14 cellular contexts compared by ENCODE assay signal in the genomic region with DNA sequence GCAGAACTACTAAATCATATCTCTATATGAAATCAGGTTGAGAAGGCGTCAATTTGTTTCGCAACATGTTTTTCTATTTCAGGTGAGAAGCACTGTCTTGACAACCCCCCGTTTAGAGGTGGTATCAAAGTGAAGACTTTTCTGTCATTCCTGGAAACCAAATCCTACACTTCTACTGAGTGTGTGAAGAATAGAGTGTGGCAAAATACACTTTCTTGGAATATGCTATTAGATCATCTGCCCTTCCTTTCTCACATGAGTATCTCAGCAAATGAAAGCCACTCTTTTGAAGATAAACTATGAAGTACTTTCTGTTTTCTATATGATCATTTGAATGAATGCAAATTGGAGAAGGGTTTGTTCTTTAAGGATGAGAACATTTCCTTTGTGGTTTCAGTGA.
DNase-seq lines count a peak whose midpoint lies in the region; ATAC-seq and TF ChIP-seq lines count a peak whose summit lies in the region.
"Had no signal": no experiment of that assay in that cellular context is flagged by ENCODE, and none has a peak within 500 bp of the region (broad histone marks: within the 10 kb centered on the region; RNA-seq: fewer than 3 reads in every experiment).

No MANE protein-coding gene starts in this region.

- intact Hi-C loops in activated CD4-positive, alpha-beta memory T cell treated with anti-CD3 and anti-CD28 coated beads for 36 hours (cut with micrococcal nuclease), result no loop called here
- intact Hi-C loops in activated CD8-positive, alpha-beta T cell treated with anti-CD3 and anti-CD28 coated beads for 36 hours (cut with micrococcal nuclease), result no loop called here
- intact Hi-C loops in uterus (cut with DNase I; ENCODE audit: low total_unique reads), result no loop called here

- H3K27ac ChIP-seq in uterus, result no peak overlapping the region

- no peaks in the 10 kb centered on the region for H3K9me3 Mint-ChIP-seq in activated CD4-positive, alpha-beta memory T cell treated with anti-CD3 and anti-CD28 coated beads, Interleukin-2, amount 10 ng/mL, durations not matched to agents 7 days and 5 days
- H3K9me3 Mint-ChIP-seq in activated CD4-positive, alpha-beta memory T cell treated with anti-CD3 and anti-CD28 coated beads for 36 hours, result no peaks in the 10 kb centered on the region
- no peaks in the 10 kb centered on the region for H3K9me3 Mint-ChIP-seq in activated CD8-positive, alpha-beta T cell treated with anti-CD3 and anti-CD28 coated beads for 36 hours
- H3K9me3 Mint-ChIP-seq in natural killer cell treated with Interleukin-12 subunit alpha and Interleukin-12 subunit beta and Interleukin-15 and Interleukin-18, amount 100 ng/mL, for 72 hours, result no peaks in the 10 kb centered on the region

- H3K27me3 Mint-ChIP-seq in activated CD4-positive, alpha-beta memory T cell treated with anti-CD3 and anti-CD28 coated beads, Interleukin-2, amount 10 ng/mL, durations not matched to agents 7 days and 5 days, result no peaks in the 10 kb centered on the region
- H3K27me3 Mint-ChIP-seq in activated CD4-positive, alpha-beta memory T cell treated with anti-CD3 and anti-CD28 coated beads for 36 hours, result no peaks in the 10 kb centered on the region
- H3K27me3 Mint-ChIP-seq in activated CD8-positive, alpha-beta T cell treated with anti-CD3 and anti-CD28 coated beads for 36 hours, result no peaks in the 10 kb centered on the region
- H3K27me3 Mint-ChIP-seq in natural killer cell treated with Interleukin-12 subunit alpha and Interleukin-12 subunit beta and Interleukin-15 and Interleukin-18, amount 100 ng/mL, for 72 hours, result no peaks in the 10 kb centered on the region
- H3K27me3 Mint-ChIP-seq: B cell; CD8-positive, alpha-beta memory T cell had no signal

- H3K9me3 ChIP-seq in uterus, result no peaks in the 10 kb centered on the region

- POLR2A ChIA-PET in activated CD4-positive, alpha-beta memory T cell treated with anti-CD3 and anti-CD28 coated beads, Interleukin-2, amount 10 ng/mL, durations not matched to agents 7 days and 5 days (lab: Charles Lee), result no interaction called here
- POLR2A ChIA-PET in activated CD4-positive, alpha-beta memory T cell treated with anti-CD3 and anti-CD28 coated beads for 36 hours (lab: Charles Lee), result interaction anchor here (0.9 kb wide), 1 partner anchor 26 kb away, joined by 4 read pairs; no protein-coding TSS in a partner anchor
- POLR2A ChIA-PET in activated CD8-positive, alpha-beta T cell treated with anti-CD3 and anti-CD28 coated beads for 36 hours (lab: Charles Lee), result no interaction called here

- no peak for TF ChIP-seq CTCF in activated CD8-positive, alpha-beta T cell treated with anti-CD3 and anti-CD28 coated beads for 36 hours (IDR thresholded peaks at IDR 0.05)
- TF ChIP-seq CTCF in uterus (IDR thresholded peaks at IDR 0.05), result no peak

- peaks cover 23% of the 10 kb centered on the region for H3K4me1 Mint-ChIP-seq in activated CD4-positive, alpha-beta memory T cell treated with anti-CD3 and anti-CD28 coated beads, Interleukin-2, amount 10 ng/mL, durations not matched to agents 7 days and 5 days
- H3K4me1 Mint-ChIP-seq in activated CD4-positive, alpha-beta memory T cell treated with anti-CD3 and anti-CD28 coated beads for 36 hours (ENCODE audit: low read depth), result peaks cover 10% of the 10 kb centered on the region
- H3K4me1 Mint-ChIP-seq in activated CD8-positive, alpha-beta T cell treated with anti-CD3 and anti-CD28 coated beads for 36 hours (ENCODE audit: low read depth), result peaks cover 20% of the 10 kb centered on the region
- peaks cover 11 to 12% of the 10 kb centered on the region in 2 donors for H3K4me1 Mint-ChIP-seq in natural killer cell treated with Interleukin-12 subunit alpha and Interleukin-12 subunit beta and Interleukin-15 and Interleukin-18, amount 100 ng/mL, for 72 hours (ENCODE audit: low read depth in 2 of 2)
- H3K4me1 Mint-ChIP-seq: B cell had no signal

- H3K4me3 Mint-ChIP-seq in activated CD4-positive, alpha-beta memory T cell treated with anti-CD3 and anti-CD28 coated beads, Interleukin-2, amount 10 ng/mL, durations not matched to agents 7 days and 5 days, result no peak overlapping the region
- no peak overlapping the region for H3K4me3 Mint-ChIP-seq in activated CD4-positive, alpha-beta memory T cell treated with anti-CD3 and anti-CD28 coated beads for 36 hours
- H3K4me3 Mint-ChIP-seq in activated CD8-positive, alpha-beta T cell treated with anti-CD3 and anti-CD28 coated beads for 36 hours, result no peak overlapping the region
- H3K4me3 Mint-ChIP-seq in natural killer cell treated with Interleukin-12 subunit alpha and Interleukin-12 subunit beta and Interleukin-15 and Interleukin-18, amount 100 ng/mL, for 72 hours, result peak overlapping the region; percentile 51
- H3K4me3 Mint-ChIP-seq: B cell had no signal

- no peak for TF ChIP-seq POLR2A in uterus (IDR thresholded peaks at IDR 0.05)

- H3K36me3 ChIP-seq in uterus, result no peaks in the 10 kb centered on the region

- H3K4me1 ChIP-seq in uterus, result no peaks in the 10 kb centered on the region

- CTCF ChIA-PET in activated CD4-positive, alpha-beta memory T cell treated with anti-CD3 and anti-CD28 coated beads, Interleukin-2, amount 10 ng/mL, durations not matched to agents 7 days and 5 days (lab: Charles Lee), result no interaction called here
- CTCF ChIA-PET in activated CD4-positive, alpha-beta memory T cell treated with anti-CD3 and anti-CD28 coated beads for 36 hours (lab: Charles Lee), result no interaction called here
- CTCF ChIA-PET in activated CD8-positive, alpha-beta T cell treated with anti-CD3 and anti-CD28 coated beads for 36 hours (lab: Charles Lee), result no interaction called here

- no peaks in the 10 kb centered on the region for H3K27me3 ChIP-seq in uterus

- H3K4me3 ChIP-seq in uterus, result no peak overlapping the region

- no peaks in the 10 kb centered on the region for H3K36me3 Mint-ChIP-seq in activated CD4-positive, alpha-beta memory T cell treated with anti-CD3 and anti-CD28 coated beads, Interleukin-2, amount 10 ng/mL, durations not matched to agents 7 days and 5 days (ENCODE audit: low read depth)
- no peaks in the 10 kb centered on the region for H3K36me3 Mint-ChIP-seq in activated CD4-positive, alpha-beta memory T cell treated with anti-CD3 and anti-CD28 coated beads for 36 hours
- no peaks in the 10 kb centered on the region for H3K36me3 Mint-ChIP-seq in activated CD8-positive, alpha-beta T cell treated with anti-CD3 and anti-CD28 coated beads for 36 hours (ENCODE audit: low read depth)
- no peaks in the 10 kb centered on the region for H3K36me3 Mint-ChIP-seq in natural killer cell treated with Interleukin-12 subunit alpha and Interleukin-12 subunit beta and Interleukin-15 and Interleukin-18, amount 100 ng/mL, for 72 hours
- H3K36me3 Mint-ChIP-seq: CD8-positive, alpha-beta memory T cell had no signal

- no peak for DNase-seq in activated CD4-positive, alpha-beta memory T cell treated with anti-CD3 and anti-CD28 coated beads, Interleukin-2, amount 10 ng/mL, durations not matched to agents 7 days and 5 days
- DNase-seq in activated CD4-positive, alpha-beta memory T cell treated with anti-CD3 and anti-CD28 coated beads for 36 hours, result no peak
- peak; percentile 1 for DNase-seq in HT1080 (ENCODE audit: low read depth)
- DNase-seq in activated CD8-positive, alpha-beta T cell treated with anti-CD3 and anti-CD28 coated beads for 36 hours, result no peak
- no peak for DNase-seq in natural killer cell treated with Interleukin-12 subunit alpha and Interleukin-12 subunit beta and Interleukin-15 and Interleukin-18, amount 100 ng/mL, for 72 hours (ENCODE audit: low spot score)
- DNase-seq in uterus, result no peak
- no peak for DNase-seq in Ammon's horn (ENCODE audit: low spot score)
- DNase-seq: CD8-positive, alpha-beta memory T cell; NCI-H1048; NCI-H345; NCI-H69; PC-3 had no signal

- H3K27ac Mint-ChIP-seq in activated CD4-positive, alpha-beta memory T cell treated with anti-CD3 and anti-CD28 coated beads, Interleukin-2, amount 10 ng/mL, durations not matched to agents 7 days and 5 days, result peak overlapping the region; percentile 78
- H3K27ac Mint-ChIP-seq in activated CD4-positive, alpha-beta memory T cell treated with anti-CD3 and anti-CD28 coated beads for 36 hours, result no peak overlapping the region
- H3K27ac Mint-ChIP-seq in activated CD8-positive, alpha-beta T cell treated with anti-CD3 and anti-CD28 coated beads for 36 hours, result peak overlapping the region; percentile 60
- H3K27ac Mint-ChIP-seq in natural killer cell treated with Interleukin-12 subunit alpha and Interleukin-12 subunit beta and Interleukin-15 and Interleukin-18, amount 100 ng/mL, for 72 hours, result peak overlapping the region; percentile 64 to 70
- H3K27ac Mint-ChIP-seq: B cell had no signal

- peak; percentile 64 for ATAC-seq in activated CD8-positive, alpha-beta T cell treated with anti-CD3 and anti-CD28 coated beads for 36 hours
- ATAC-seq in natural killer cell treated with Interleukin-12 subunit alpha and Interleukin-12 subunit beta and Interleukin-15 and Interleukin-18, amount 100 ng/mL, for 72 hours, result peak in 1 of 2 donors; percentile 40
- ATAC-seq in GM21529 (IDR thresholded peaks at IDR 0.05; ENCODE audit: unreplicated experiment), result no peak
- ATAC-seq: PC-3 had no signal
